10 cellular contexts compared by ENCODE assay signal in genomic region chr13:62209539-62209938, GRCh38.
DNase-seq lines count a peak whose midpoint lies in the region; ATAC-seq, FAIRE-seq and TF ChIP-seq lines count a peak whose summit lies in the region.
"Had no signal": no experiment of that assay in that cellular context is flagged by ENCODE, and none has a peak within 500 bp of the region (broad histone marks: within the 10 kb centered on the region; RNA-seq: fewer than 3 reads in every experiment).

No MANE protein-coding gene starts in this region.

- H3K27ac ChIP-seq in OCI-LY7 (ENCODE audit: low read depth, low read length, poor library complexity, severe bottlenecking) (peak overlapping the region; percentile 95), left ventricle myocardium inferior (replicated peaks) (no peak overlapping the region)

- H3K4me1 ChIP-seq in OCI-LY7 (ENCODE audit: insufficient read depth, low read length, poor library complexity, severe bottlenecking) (peaks cover 45% of the 10 kb centered on the region), left ventricle myocardium inferior (no peaks in the 10 kb centered on the region)

- H3K9me2 ChIP-seq in OCI-LY7 (ENCODE audit: insufficient read depth, low read length), result no peaks in the 10 kb centered on the region

- H4K20me1 ChIP-seq in OCI-LY7 (ENCODE audit: insufficient read depth, low read length), result no peaks in the 10 kb centered on the region

- DNase-seq in OCI-LY7 (ENCODE audit: low spot score) (peak; percentile 94), NCI-H2196 (lab: John Stamatoyannopoulos, UW; ENCODE audit: unreplicated experiment) (no peak), RCC 7860 (ENCODE audit: low spot score) (no peak), left ventricle myocardium inferior (no peak)
- DNase-seq: T-helper 2 cell had no signal

- CTCF ChIA-PET in OCI-LY7 (lab: Charles Lee; ENCODE audit: unreplicated experiment), result no interaction called here

- no peak for FAIRE-seq in RCC 7860 (lab: Jason Lieb, UNC)
- FAIRE-seq: K562 had no signal

- intact Hi-C loops in OCI-LY7 (cut with micrococcal nuclease; ENCODE audit: unreplicated experiment) (loop anchor here (1.0 to 5.0 kb wide), 4 partner anchors 72 to 433 kb away; no protein-coding TSS in a partner anchor), left ventricle myocardium inferior (cut with micrococcal nuclease) (no loop called here)

- H3K4me3 ChIP-seq in OCI-LY7 (ENCODE audit: low read depth, low read length, poor library complexity, severe bottlenecking), result peak overlapping the region; percentile 52
- H3K4me3 ChIP-seq in left ventricle myocardium inferior, result no peak overlapping the region
- H3K4me3 ChIP-seq: K562 had no signal

- H3K36me3 ChIP-seq in OCI-LY7 (ENCODE audit: insufficient read depth, low read length) (peaks cover 39% of the 10 kb centered on the region), left ventricle myocardium inferior (no peaks in the 10 kb centered on the region)

- H3K4me2 ChIP-seq in OCI-LY7 (ENCODE audit: low read length), result peak overlapping the region; percentile 72

- ATAC-seq in GM18867 (IDR thresholded peaks at IDR 0.05; ENCODE audit: unreplicated experiment) (peak; percentile 94), HG02571 (IDR thresholded peaks at IDR 0.05; ENCODE audit: unreplicated experiment) (peak; percentile 92), HG03575 (IDR thresholded peaks at IDR 0.05; ENCODE audit: extremely low read depth, insufficient number of reproducible peaks, low FRiP score, unreplicated experiment) (peak; percentile 62), GM18861 (IDR thresholded peaks at IDR 0.05; ENCODE audit: unreplicated experiment) (no peak)
- ATAC-seq: K562 had no signal

- H3K79me2 ChIP-seq in OCI-LY7 (ENCODE audit: insufficient read depth, low read depth, low read length), result no peaks in the 10 kb centered on the region

- BruUV-seq in OCI-LY7 (replicated peaks; lab: Mats Ljungman, UMichigan), result no TSS peak

- H3K9me3 ChIP-seq in OCI-LY7 (ENCODE audit: low read length) (peaks cover 40% of the 10 kb centered on the region), left ventricle myocardium inferior (replicated peaks) (peaks cover 10% of the 10 kb centered on the region)

- H3K27me3 ChIP-seq in left ventricle myocardium inferior (ENCODE audit: low read depth), result no peaks in the 10 kb centered on the region

- H2AFZ ChIP-seq in OCI-LY7 (ENCODE audit: low read length), result peak overlapping the region; percentile 70; the same call in 1 of the 2 replicates

- POLR2A ChIA-PET in OCI-LY7 (lab: Charles Lee), result interaction anchor here (0.6 to 6.5 kb wide), 18 partner anchors 8 to 138 kb away, joined by 3 to 31 read pairs (median 4); no protein-coding TSS in a partner anchor

- TF ChIP-seq CTCF in OCI-LY7 (conservative IDR thresholded peaks at IDR 0.05; ENCODE audit: low read length), result no peak
- TF ChIP-seq CTCF in left ventricle myocardium inferior (IDR thresholded peaks at IDR 0.05; ENCODE audit: borderline replicate concordance), result no peak
